10 cellular contexts compared by ENCODE assay signal in the genomic region with DNA sequence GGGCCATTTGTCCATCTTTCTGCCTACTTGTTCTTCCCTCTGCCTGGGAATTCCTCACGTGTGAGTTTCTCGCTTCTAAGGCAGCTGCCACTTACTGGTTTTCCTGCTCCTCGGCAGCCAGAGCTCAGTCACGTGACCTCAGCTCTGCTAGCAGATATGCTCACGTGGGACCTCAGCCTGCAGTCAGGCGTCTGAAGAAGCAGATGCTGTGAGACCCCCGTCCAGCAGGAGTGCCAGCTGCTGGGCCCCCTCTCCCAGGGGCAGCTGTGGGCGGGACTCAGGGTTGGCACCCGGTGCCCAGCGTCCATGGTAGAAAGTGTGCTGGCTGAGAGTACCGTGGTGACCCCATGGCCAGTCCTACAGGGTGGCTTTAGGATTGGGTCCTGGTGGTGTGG.
A peak's percentile ranks its signal among the peaks of the same experiment; 100 is the strongest.
DNase-seq lines count a peak whose midpoint lies in the region; ATAC-seq lines count a peak whose summit lies in the region.
"Had no signal": no experiment of that assay in that cellular context is flagged by ENCODE, and none has a peak within 500 bp of the region (broad histone marks: within the 10 kb centered on the region; RNA-seq: fewer than 3 reads in every experiment).

No MANE protein-coding gene starts in this region.

- no peaks in the 10 kb centered on the region for H3K36me3 ChIP-seq in adipocyte (ENCODE audit: control insufficient read depth, insufficient read depth, low read length, severe bottlenecking)

- H3K9ac ChIP-seq in adipocyte (ENCODE audit: low read length), result no peak overlapping the region
- H3K9ac ChIP-seq: parathyroid adenoma had no signal

- H3K4me1 ChIP-seq in adipocyte (ENCODE audit: control insufficient read depth, insufficient read depth, low read length), result peaks cover 5% of the 10 kb centered on the region
- H3K4me1 ChIP-seq: parathyroid adenoma had no signal

- no peak overlapping the region for H3K4me3 ChIP-seq in adipocyte (ENCODE audit: low read length)
- H3K4me3 ChIP-seq: SK-N-MC had no signal

- no peak for ATAC-seq in GM21526 (IDR thresholded peaks at IDR 0.05; ENCODE audit: low FRiP score, unreplicated experiment)

- no peaks in the 10 kb centered on the region for H3K9me3 ChIP-seq in adipocyte (ENCODE audit: control insufficient read depth, low read length)

- DNase-seq in NCI-H2227 (lab: John Stamatoyannopoulos, UW; ENCODE audit: unreplicated experiment), result peak; percentile 10
- no peak for DNase-seq in NCI-H2227 treated with DMSO at 0.1 percent for 48 hours (lab: John Stamatoyannopoulos, UW)
- DNase-seq in NCI-H774 (lab: John Stamatoyannopoulos, UW), result peak; percentile 6
- DNase-seq in adipocyte (ENCODE audit: low read depth), result peak; percentile 8
- DNase-seq in hypothalamus (lab: John Stamatoyannopoulos, UW), result peak in 26 of 51 donors; percentile 4 to 53 (median 38)
- peak; percentile 6 to 18 (median 16) for DNase-seq in stimulated activated CD4-positive, alpha-beta T cell treated with anti-CD3 and anti-CD28 coated beads, TNF-alpha, amount 100 ng/mL, for 1 hour (ENCODE audit: low read depth in 3 of 3, low spot score in 1 of 3)
- no peak for DNase-seq in NCI-H1092 treated with DMSO at 0.1 percent for 48 hours (lab: John Stamatoyannopoulos, UW)

- H3K27me3 ChIP-seq in adipocyte (replicated peaks; ENCODE audit: control insufficient read depth, insufficient read depth, low read length), result peaks cover 26% of the 10 kb centered on the region

Comparison
In these comparisons a context has a peak if more than half of its experiments do, and no peak if none do; other contexts are left out.
1. DNase-seq: peak in NCI-H2227 (single experiment), NCI-H774 (single experiment), adipocyte (single experiment), hypothalamus (26 of 51) and stimulated activated CD4-positive, alpha-beta T cell treated with anti-CD3 and anti-CD28 coated beads, TNF-alpha, amount 100 ng/mL, for 1 hour (3 of 3); none in NCI-H2227 treated with DMSO at 0.1 percent for 48 hours (single experiment) and NCI-H1092 treated with DMSO at 0.1 percent for 48 hours (single experiment).